Comparison of ENCODE assay signal across 17 cellular contexts in the genomic region with DNA sequence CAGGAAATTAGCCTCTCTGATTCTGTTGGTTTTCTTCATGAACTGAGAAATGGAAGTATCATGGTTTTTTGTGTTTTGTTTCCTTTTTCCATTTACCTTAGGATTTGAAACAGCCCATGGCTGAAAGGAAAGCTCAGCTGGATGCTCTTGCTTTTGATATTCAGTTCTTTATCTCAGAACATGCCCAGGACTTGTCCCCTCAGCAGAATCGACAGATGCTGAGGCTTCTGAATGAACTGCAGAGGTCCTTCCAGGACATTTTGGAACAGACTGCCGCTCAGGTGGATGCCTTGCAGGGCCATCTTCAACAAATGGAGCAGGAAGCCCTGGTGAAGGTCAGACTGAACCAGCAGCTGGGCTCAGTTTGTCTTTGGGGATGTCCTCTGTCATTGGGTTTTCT.
DNase-seq lines count a peak whose midpoint lies in the region; ATAC-seq and TF ChIP-seq lines count a peak whose summit lies in the region.
"Had no signal": no experiment of that assay in that cellular context is flagged by ENCODE, and none has a peak within 500 bp of the region (broad histone marks: within the 10 kb centered on the region; RNA-seq: fewer than 3 reads in every experiment).

No MANE protein-coding gene starts in this region.

- peak overlapping the region; percentile 79 for H3K27ac ChIP-seq in WERI-Rb-1
- peak overlapping the region; percentile 14 for H3K27ac ChIP-seq in neural progenitor cell
- H3K27ac ChIP-seq: KMS-11, thoracic aorta had no signal

- H3K36me3 ChIP-seq in WERI-Rb-1: peaks cover 90% of the 10 kb centered on the region
- peaks cover 33% of the 10 kb centered on the region for H3K36me3 ChIP-seq in neural progenitor cell

- H3K9me3 Mint-ChIP-seq in activated T-cell treated with anti-CD3 and anti-CD28 coated beads, Interleukin-2, amount 50 U/mL, for 72 hours: no peaks in the 10 kb centered on the region
- no peaks in the 10 kb centered on the region for H3K9me3 Mint-ChIP-seq in neural progenitor cell
- H3K9me3 Mint-ChIP-seq: memory B cell had no signal

- no peak overlapping the region for H2AFZ ChIP-seq in neural progenitor cell (replicated peaks)

- H3K4me2 ChIP-seq in neural progenitor cell: no peak overlapping the region
- H3K4me2 ChIP-seq: KMS-11 had no signal

- H3K4me1 ChIP-seq in neural progenitor cell: no peaks in the 10 kb centered on the region

- no peaks in the 10 kb centered on the region for H3K27me3 Mint-ChIP-seq in activated T-cell treated with anti-CD3 and anti-CD28 coated beads, Interleukin-2, amount 50 U/mL, for 72 hours (ENCODE audit: low read depth)
- H3K27me3 Mint-ChIP-seq in neural progenitor cell (ENCODE audit: insufficient read depth, low read depth): no peaks in the 10 kb centered on the region
- H3K27me3 Mint-ChIP-seq: memory B cell had no signal

- H3K4me1 Mint-ChIP-seq in activated T-cell treated with anti-CD3 and anti-CD28 coated beads, Interleukin-2, amount 50 U/mL, for 72 hours (ENCODE audit: low read depth): no peaks in the 10 kb centered on the region
- H3K4me1 Mint-ChIP-seq in neural progenitor cell: no peaks in the 10 kb centered on the region
- H3K4me1 Mint-ChIP-seq: memory B cell had no signal

- H3K27ac Mint-ChIP-seq in activated T-cell treated with anti-CD3 and anti-CD28 coated beads, Interleukin-2, amount 50 U/mL, for 72 hours: peak overlapping the region; percentile 12
- H3K27ac Mint-ChIP-seq in neural progenitor cell: no peak overlapping the region
- H3K27ac Mint-ChIP-seq: memory B cell had no signal

- no peaks in the 10 kb centered on the region for H3K9me3 ChIP-seq in WERI-Rb-1 (ENCODE audit: severe bottlenecking)
- H3K9me3 ChIP-seq in neural progenitor cell (ENCODE audit: low read depth): no peaks in the 10 kb centered on the region
- H3K9me3 ChIP-seq: thoracic aorta had no signal

- H3K27me3 ChIP-seq in WERI-Rb-1 (ENCODE audit: insufficient read depth, low read depth, severe bottlenecking) (no peaks in the 10 kb centered on the region), neural progenitor cell (no peaks in the 10 kb centered on the region)

- peaks cover 4% of the 10 kb centered on the region for H4K20me1 ChIP-seq in neural progenitor cell (ENCODE audit: low read depth)

- peaks cover 12 to 31% of the 10 kb centered on the region in 2 donors for H3K36me3 Mint-ChIP-seq in activated T-cell treated with anti-CD3 and anti-CD28 coated beads, Interleukin-2, amount 50 U/mL, for 72 hours (ENCODE audit: insufficient read depth in 2 of 2)
- peaks cover 43% of the 10 kb centered on the region for H3K36me3 Mint-ChIP-seq in neural progenitor cell

- no peaks in the 10 kb centered on the region for H3F3A ChIP-seq in neural progenitor cell (ENCODE audit: low read depth)

- TF ChIP-seq CTCF in WERI-Rb-1 (IDR thresholded peaks at IDR 0.05; ENCODE audit: low read depth, low read length) (no peak), choroid plexus epithelial cell (conservative IDR thresholded peaks at IDR 0.05; ENCODE audit: low read depth, low read length) (no peak), neural progenitor cell (IDR thresholded peaks at IDR 0.05) (no peak)

- ATAC-seq in activated T-cell treated with anti-CD3 and anti-CD28 coated beads, Interleukin-2, amount 50 U/mL, for 72 hours (replicated peaks in 1 of 2): no peak
- no peak for ATAC-seq in HG02938 (IDR thresholded peaks at IDR 0.05; ENCODE audit: unreplicated experiment)

- H3K9ac ChIP-seq in neural progenitor cell: no peak overlapping the region
- H3K9ac ChIP-seq: KMS-11 had no signal

- no peaks in the 10 kb centered on the region for H3K79me2 ChIP-seq in neural progenitor cell (ENCODE audit: low read depth)

- no peak overlapping the region for H3K4me3 Mint-ChIP-seq in activated T-cell treated with anti-CD3 and anti-CD28 coated beads, Interleukin-2, amount 50 U/mL, for 72 hours
- no peak overlapping the region for H3K4me3 Mint-ChIP-seq in neural progenitor cell
- H3K4me3 Mint-ChIP-seq: memory B cell had no signal

- H3K4me3 ChIP-seq in WERI-Rb-1 (ENCODE audit: low read depth, low read length) (no peak overlapping the region), choroid plexus epithelial cell (ENCODE audit: low read depth, low read length) (no peak overlapping the region), neural progenitor cell (no peak overlapping the region)
- H3K4me3 ChIP-seq: thoracic aorta had no signal

- DNase-seq in activated T-cell treated with anti-CD3 and anti-CD28 coated beads, Interleukin-2, amount 50 U/mL, for 72 hours: no peak
- no peak for DNase-seq in activated T-cell treated with anti-CD3 and anti-CD28 coated beads, Interleukin-2, amount 50 U/mL, for 1 hour
- DNase-seq in WERI-Rb-1 (peak; percentile 37), choroid plexus epithelial cell (ENCODE audit: low read depth) (peak; percentile 23), neural progenitor cell (ENCODE audit: low spot score) (no peak), NCI-H510A (lab: John Stamatoyannopoulos, UW) (no peak), NCI-H2227 treated with DMSO at 0.1 percent for 48 hours (lab: John Stamatoyannopoulos, UW) (no peak)
- DNase-seq: COR-L47; cortex of kidney; erythroblast; NCI-H1092 treated with DMSO at 0.1 percent for 48 hours; nucleus accumbens; stimulated activated CD4-positive, alpha-beta T cell treated with anti-CD3 and anti-CD28 coated beads, Interleukin-4, amount 100 ng/mL, for 4 hours had no signal

Comparison
In these comparisons a context has a peak if more than half of its experiments do, and no peak if none do; other contexts are left out.
1. DNase-seq: peak in WERI-Rb-1 (single experiment) and choroid plexus epithelial cell (single experiment); none in activated T-cell treated with anti-CD3 and anti-CD28 coated beads, Interleukin-2, amount 50 U/mL, for 72 hours (0 of 2), activated T-cell treated with anti-CD3 and anti-CD28 coated beads, Interleukin-2, amount 50 U/mL, for 1 hour (single experiment), neural progenitor cell (single experiment), NCI-H510A (single experiment) and NCI-H2227 treated with DMSO at 0.1 percent for 48 hours (single experiment).